ENCODE assay signal across 11 cellular contexts in the genomic region with DNA sequence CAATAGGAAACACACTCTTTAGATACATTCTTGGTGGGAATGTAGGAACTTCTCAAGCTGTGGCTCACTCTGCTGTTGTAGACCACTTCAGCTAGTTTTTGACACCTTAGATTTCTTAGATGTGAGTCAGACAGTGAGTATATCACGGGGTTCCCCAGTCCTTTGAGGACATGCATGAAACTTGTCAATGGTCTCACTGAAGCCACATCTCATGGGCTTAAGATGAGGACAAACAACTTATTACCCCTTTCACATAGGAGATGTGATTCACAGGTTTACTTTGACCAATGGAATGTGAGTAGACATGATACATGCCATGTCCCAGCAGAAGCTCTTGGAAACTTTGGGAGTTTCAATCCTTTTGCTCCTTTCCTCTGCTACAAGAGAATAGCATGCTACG.
DNase-seq lines count a peak whose midpoint lies in the region; ATAC-seq and TF ChIP-seq lines count a peak whose summit lies in the region.
"Had no signal": no experiment of that assay in that cellular context is flagged by ENCODE, and none has a peak within 500 bp of the region (broad histone marks: within the 10 kb centered on the region; RNA-seq: fewer than 3 reads in every experiment).

No MANE protein-coding gene starts in this region.

- H3K4me1 Mint-ChIP-seq in nephron progenitor cell: no peaks in the 10 kb centered on the region

- H3K36me3 Mint-ChIP-seq in nephron progenitor cell (ENCODE audit: low read depth): no peaks in the 10 kb centered on the region
- H3K36me3 Mint-ChIP-seq: activated naive CD8-positive, alpha-beta T cell treated with anti-CD3 and anti-CD28 coated beads, Interleukin-2, amount 10 ng/mL, durations not matched to agents 7 days and 5 days had no signal

- H3K4me1 ChIP-seq in testis: no peaks in the 10 kb centered on the region

- no peak overlapping the region for H3K4me3 ChIP-seq in testis
- H3K4me3 ChIP-seq: transverse colon had no signal

- no peak overlapping the region for H3K27ac ChIP-seq in testis

- no peak overlapping the region for H3K27ac Mint-ChIP-seq in nephron progenitor cell
- H3K27ac Mint-ChIP-seq: activated naive CD8-positive, alpha-beta T cell treated with anti-CD3 and anti-CD28 coated beads, Interleukin-2, amount 10 ng/mL, durations not matched to agents 7 days and 5 days; IgD-negative memory B cell had no signal

- peaks cover 3% of the 10 kb centered on the region for H3K27me3 Mint-ChIP-seq in nephron progenitor cell (ENCODE audit: low read depth, poor library complexity)
- H3K27me3 Mint-ChIP-seq: activated naive CD8-positive, alpha-beta T cell treated with anti-CD3 and anti-CD28 coated beads, Interleukin-2, amount 10 ng/mL, durations not matched to agents 7 days and 5 days; IgD-negative memory B cell had no signal

- TF ChIP-seq POLR2A in testis (IDR thresholded peaks at IDR 0.05): no peak

- no peak overlapping the region for H3K4me3 Mint-ChIP-seq in nephron progenitor cell
- H3K4me3 Mint-ChIP-seq: activated naive CD8-positive, alpha-beta T cell treated with anti-CD3 and anti-CD28 coated beads, Interleukin-2, amount 10 ng/mL, durations not matched to agents 7 days and 5 days; IgD-negative memory B cell had no signal

- no peaks in the 10 kb centered on the region for H3K27me3 ChIP-seq in testis
- H3K27me3 ChIP-seq: transverse colon had no signal

- H3K9me3 ChIP-seq in testis: no peaks in the 10 kb centered on the region
- H3K9me3 ChIP-seq: transverse colon had no signal

- H3K36me3 ChIP-seq in testis (ENCODE audit: low read depth, missing control alignments): no peaks in the 10 kb centered on the region
- H3K36me3 ChIP-seq: transverse colon had no signal

- no peaks in the 10 kb centered on the region for H3K9me3 Mint-ChIP-seq in nephron progenitor cell
- H3K9me3 Mint-ChIP-seq: activated naive CD8-positive, alpha-beta T cell treated with anti-CD3 and anti-CD28 coated beads, Interleukin-2, amount 10 ng/mL, durations not matched to agents 7 days and 5 days; IgD-negative memory B cell had no signal

- no peak for TF ChIP-seq CTCF in GM13977 (IDR thresholded peaks at IDR 0.05; ENCODE audit: extremely low read depth, insufficient read depth, missing control alignments)
- TF ChIP-seq CTCF in nephron progenitor cell (IDR thresholded peaks at IDR 0.05): no peak
- TF ChIP-seq CTCF in testis (IDR thresholded peaks at IDR 0.05): no peak

- in situ Hi-C loops in GM13977 (cut with MboI; ENCODE audit: low pct_unique_long_range_greater_than_20kb, low sequenced_read_pairs, unreplicated experiment): no loop called here

- DNase-seq in GM13977 (ENCODE audit: low spot score): peak; percentile 45
- no peak for DNase-seq in nephron progenitor cell
- no peak for DNase-seq in testis
- DNase-seq in cerebellum (ENCODE audit: low spot score): no peak
- no peak for DNase-seq in H4 (ENCODE audit: low spot score)
- DNase-seq: activated naive CD8-positive, alpha-beta T cell treated with anti-CD3 and anti-CD28 coated beads, Interleukin-2, amount 10 ng/mL, durations not matched to agents 7 days and 5 days; transverse colon had no signal

- peak; percentile 85 for ATAC-seq in GM21381 (IDR thresholded peaks at IDR 0.05; ENCODE audit: unreplicated experiment)
- ATAC-seq in HG03439 (IDR thresholded peaks at IDR 0.05; ENCODE audit: unreplicated experiment): peak; percentile 78
- peak; percentile 45 for ATAC-seq in esophagus mucosa

- 88 to 93% methylated on average over 2 of the region's 2 CpGs for WGBS in testis, 2 donors

- intact Hi-C loops in testis (cut with DNase I; ENCODE audit: low total_unique reads): no loop called here
